In the genomic region with DNA sequence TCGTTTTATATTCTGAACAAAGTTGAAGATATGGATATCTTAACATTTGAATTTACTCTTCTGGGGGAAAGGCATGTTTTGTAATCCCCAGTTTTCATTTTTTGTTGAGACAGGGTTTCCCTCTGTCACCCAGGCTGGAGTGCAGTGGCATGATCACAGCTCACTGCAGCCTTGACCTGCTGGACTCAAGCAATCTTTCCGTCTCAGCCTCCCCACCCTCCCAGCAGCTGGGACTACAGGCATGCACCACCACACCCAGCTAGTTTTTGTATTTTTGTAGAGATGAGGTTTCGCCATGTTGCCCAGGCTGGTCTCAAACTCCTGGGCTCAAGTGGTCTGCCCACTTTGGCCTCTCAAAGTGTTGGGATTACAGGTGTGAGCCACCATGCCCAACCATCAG, we compare ENCODE assay signal across 11 cellular contexts. TPM values are rescaled to one million over a fixed set of nuclear protein-coding genes. Genes with fewer than 3 reads are reported as not detected.
DNase-seq lines count a peak whose midpoint lies in the region; ATAC-seq and TF ChIP-seq lines count a peak whose summit lies in the region.
"Not testable (repeated sequence)": the region's sequence is repeated elsewhere in the genome, so short reads cannot be mapped to it uniquely, and the experiment has no call there.
"Had no signal": no experiment of that assay in that cellular context is flagged by ENCODE, and none has a peak within 500 bp of the region (broad histone marks: within the 10 kb centered on the region; RNA-seq: fewer than 3 reads in every experiment).

No MANE protein-coding gene starts in this region.

- H3K9ac ChIP-seq in BLaER1 treated with 17β-estradiol and CSF1 and Interleukin-3, amounts not matched to agents 10 nM and 100 nM: peak overlapping the region in 2 of 11 experiments; percentile 14 to 84; a peak in 2 of 22 replicates
- not testable (repeated sequence) for H3K9ac ChIP-seq in KMS-11

- H3K4me1 Mint-ChIP-seq in activated T-cell treated with anti-CD3 and anti-CD28 coated beads, Interleukin-2, amount 50 U/mL, for 4 hours (ENCODE audit: low read depth): peaks cover 27% of the 10 kb centered on the region
- peaks cover 69% of the 10 kb centered on the region for H3K4me1 Mint-ChIP-seq in mesothelial cell of epicardium

- WGBS in prostate gland: 28% methylated on average over 3 of the region's 3 CpGs

- intact Hi-C loops in left ventricle myocardium inferior (cut with micrococcal nuclease) (loop anchor here (10.0 kb wide), 1 partner anchor 58 kb away; no protein-coding TSS in a partner anchor), prostate gland (cut with DNase I) (loop anchor here (5.0 to 10.0 kb wide), 2 partner anchors 60 to 102 kb away; no protein-coding TSS in a partner anchor)

- H3K4me2 ChIP-seq in BLaER1 treated with 17β-estradiol and CSF1 and Interleukin-3, amounts not matched to agents 10 nM and 100 nM: peak overlapping the region; percentile 79 to 96 (median 93)
- peak overlapping the region; percentile 83 for H3K4me2 ChIP-seq in KMS-11

- H3K4me1 ChIP-seq in BLaER1 treated with 17β-estradiol and CSF1 and Interleukin-3, amounts not matched to agents 10 nM and 100 nM: peaks cover 61 to 70% (median 67%) of the 10 kb centered on the region in 10 experiments
- peaks cover 59% of the 10 kb centered on the region for H3K4me1 ChIP-seq in KMS-11 (ENCODE audit: low read depth, poor library complexity, severe bottlenecking)
- peaks cover 80% of the 10 kb centered on the region for H3K4me1 ChIP-seq in left ventricle myocardium inferior
- H3K4me1 ChIP-seq in prostate gland (replicated peaks): not testable (repeated sequence)

- not testable (repeated sequence) for H3K36me3 Mint-ChIP-seq in activated T-cell treated with anti-CD3 and anti-CD28 coated beads, Interleukin-2, amount 50 U/mL, for 4 hours (ENCODE audit: insufficient read depth)
- peaks cover 12% of the 10 kb centered on the region for H3K36me3 Mint-ChIP-seq in mesothelial cell of epicardium

- H3K79me2 ChIP-seq in KMS-11 (ENCODE audit: insufficient read depth, low read depth): not testable (repeated sequence)

- H3K9me3 ChIP-seq in BLaER1 treated with 17β-estradiol and CSF1 and Interleukin-3, amounts not matched to agents 10 nM and 100 nM (replicated peaks in 1 of 11); left ventricle myocardium inferior (replicated peaks); prostate gland: not testable (repeated sequence)

- peak overlapping the region; percentile 86 for H3K27ac Mint-ChIP-seq in mesothelial cell of epicardium

- H3K9me3 Mint-ChIP-seq in activated T-cell treated with anti-CD3 and anti-CD28 coated beads, Interleukin-2, amount 50 U/mL, for 4 hours; mesothelial cell of epicardium: not testable (repeated sequence)

- not testable (repeated sequence) for H2AFZ ChIP-seq in KMS-11 (ENCODE audit: low read depth)

- H4K20me1 ChIP-seq in BLaER1 treated with 17β-estradiol and CSF1 and Interleukin-3, amounts not matched to agents 10 nM and 100 nM; KMS-11 (ENCODE audit: insufficient read depth): not testable (repeated sequence)

- H3K27me3 ChIP-seq in BLaER1 treated with 17β-estradiol and CSF1 and Interleukin-3, amounts not matched to agents 10 nM and 100 nM; KMS-11 (ENCODE audit: insufficient read depth, low read depth); left ventricle myocardium inferior (ENCODE audit: low read depth); prostate gland (replicated peaks; ENCODE audit: insufficient read depth): not testable (repeated sequence)

- not testable (repeated sequence) for TF ChIP-seq CTCF in KMS-11 (conservative IDR thresholded peaks at IDR 0.05; ENCODE audit: low read depth, low read length); coronary artery (IDR thresholded peaks at IDR 0.05); left ventricle myocardium inferior (IDR thresholded peaks at IDR 0.05; ENCODE audit: borderline replicate concordance); mesothelial cell of epicardium (IDR thresholded peaks at IDR 0.05; ENCODE audit: unreplicated experiment); prostate gland (IDR thresholded peaks at IDR 0.05)

- peaks cover 0 to 22% (median 16%) of the 10 kb centered on the region in 11 experiments; a peak in 15 of 22 replicates for H3K36me3 ChIP-seq in BLaER1 treated with 17β-estradiol and CSF1 and Interleukin-3, amounts not matched to agents 10 nM and 100 nM
- H3K36me3 ChIP-seq in KMS-11 (ENCODE audit: insufficient read depth); prostate gland: not testable (repeated sequence)
- peaks cover 22% of the 10 kb centered on the region for H3K36me3 ChIP-seq in left ventricle myocardium inferior

- TF ChIP-seq POLR2A in prostate gland (IDR thresholded peaks at IDR 0.05): not testable (repeated sequence)

- H3K27me3 Mint-ChIP-seq in activated T-cell treated with anti-CD3 and anti-CD28 coated beads, Interleukin-2, amount 50 U/mL, for 4 hours (ENCODE audit: low read depth); mesothelial cell of epicardium (ENCODE audit: low read depth): not testable (repeated sequence)

- H3K4me3 Mint-ChIP-seq in activated T-cell treated with anti-CD3 and anti-CD28 coated beads, Interleukin-2, amount 50 U/mL, for 4 hours: peak overlapping the region; percentile 29
- peak overlapping the region; percentile 98 for H3K4me3 Mint-ChIP-seq in mesothelial cell of epicardium

- ATAC-seq in activated T-cell treated with anti-CD3 and anti-CD28 coated beads, Interleukin-2, amount 50 U/mL, for 4 hours: not testable (repeated sequence)

- DNase-seq in activated T-cell treated with anti-CD3 and anti-CD28 coated beads, Interleukin-2, amount 50 U/mL, for 4 hours; coronary artery (ENCODE audit: low spot score); mesothelial cell of epicardium (ENCODE audit: low spot score in 2 of 2, unreplicated experiment in 2 of 2); prostate gland (ENCODE audit: low spot score): not testable (repeated sequence)
- peak; percentile 33 for DNase-seq in left ventricle myocardium inferior

- H3K27ac ChIP-seq in BLaER1 treated with 17β-estradiol and CSF1 and Interleukin-3, amounts not matched to agents 10 nM and 100 nM; KMS-11: not testable (repeated sequence)
- H3K27ac ChIP-seq in coronary artery (peak overlapping the region in 1 of 2 donors; percentile 77), left ventricle myocardium inferior (replicated peaks) (peak overlapping the region; percentile 94), prostate gland (peak overlapping the region; percentile 82 to 83), temporal lobe (ENCODE audit: low read depth, low read length) (peak overlapping the region; percentile 12)

- H3K4me3 ChIP-seq in BLaER1 treated with 17β-estradiol and CSF1 and Interleukin-3, amounts not matched to agents 10 nM and 100 nM: peak overlapping the region; percentile 33 to 78 (median 64); a peak in 17 of 20 replicates
- H3K4me3 ChIP-seq in KMS-11 (IDR thresholded peaks at IDR 0.05; ENCODE audit: insufficient read depth, low read depth, low read length): not testable (repeated sequence)
- H3K4me3 ChIP-seq in coronary artery: peak overlapping the region; percentile 95
- peak overlapping the region; percentile 88 for H3K4me3 ChIP-seq in left ventricle myocardium inferior
- H3K4me3 ChIP-seq in prostate gland: peak overlapping the region; percentile 66 to 68

RNA-seq across cellular contexts. Expression of a gene that starts 25.4 kb away (rescaled TPM):
- not detected for total RNA-seq in activated T-cell treated with anti-CD3 and anti-CD28 coated beads, Interleukin-2, amount 50 U/mL, for 4 hours
- not detected for total RNA-seq in left ventricle myocardium inferior
- total RNA-seq in mesothelial cell of epicardium: not detected in 3 replicates
- total RNA-seq in prostate gland: not detected
- total RNA-seq in temporal lobe: not detected
- total RNA-seq: HT1080, posterior vena cava, Right ventricle myocardium superior had no signal
